ENCODE assay signal across 1 cellular context in genomic region chr2:219178377-219179175, GRCh38.
TF ChIP-seq lines count a peak whose summit lies in the region.

No MANE protein-coding gene starts in this region.

TF ChIP-seq in K562, 482 proteins besides CTCF, POLR2A, EP300 and RAD21 (continued from another document):
- TF ChIP-seq SNAPC5 (CRISPR knock-in tag; IDR thresholded peaks at IDR 0.05) = no peak
- peak; percentile 9 for TF ChIP-seq HMGN3 (IDR thresholded peaks at IDR 0.05; ENCODE audit: borderline replicate concordance, extremely low read depth, insufficient read length, low read depth, low read length)
- TF ChIP-seq GABPB1 (CRISPR knock-in tag; IDR thresholded peaks at IDR 0.05) = peak; percentile 12; the same call in 1 of the 2 replicates
- peak; percentile 98 for TF ChIP-seq ZBTB1 (CRISPR knock-in tag; IDR thresholded peaks at IDR 0.05; ENCODE audit: borderline replicate concordance, low read depth)
- no peak for TF ChIP-seq ZNF407 (IDR thresholded peaks at IDR 0.05; ENCODE audit: low read depth)
- TF ChIP-seq HBP1 (CRISPR knock-in tag; IDR thresholded peaks at IDR 0.05) = no peak
TF ChIP-seq in K562: peak in this region for 14.
